13 cellular contexts compared by ENCODE assay signal in genomic region chr1:38028671-38029070, GRCh38. TPM values are rescaled to one million over a fixed set of nuclear protein-coding genes. Genes with fewer than 3 reads are reported as not detected.
DNase-seq lines count a peak whose midpoint lies in the region; ATAC-seq and TF ChIP-seq lines count a peak whose summit lies in the region.
"Had no signal": no experiment of that assay in that cellular context is flagged by ENCODE, and none has a peak within 500 bp of the region (broad histone marks: within the 10 kb centered on the region; RNA-seq: fewer than 3 reads in every experiment).

No MANE protein-coding gene starts in this region.

- H3K27me3 Mint-ChIP-seq in activated CD8-positive, alpha-beta T cell treated with anti-CD3 and anti-CD28 coated beads for 36 hours, result no peaks in the 10 kb centered on the region
- peaks cover 2% of the 10 kb centered on the region for H3K27me3 Mint-ChIP-seq in mesothelial cell of epicardium (ENCODE audit: low read depth)

- H3K4me1 ChIP-seq in HEK293 (ENCODE audit: control insufficient read depth, insufficient read depth, low read length) (peaks cover 19% of the 10 kb centered on the region), mesodermal cell (ENCODE audit: control insufficient read depth, insufficient read depth, low read length, poor library complexity, severe bottlenecking) (peaks cover 39% of the 10 kb centered on the region), tibial artery (peaks cover 0 to 27% (median 19%) of the 10 kb centered on the region in 4 donors)

- peaks cover 0 to 8% of the 10 kb centered on the region in 2 donors for H3K27me3 ChIP-seq in tibial artery
- H3K27me3 ChIP-seq: Peyer's patch had no signal

- no peak for ATAC-seq in activated CD8-positive, alpha-beta T cell treated with anti-CD3 and anti-CD28 coated beads for 36 hours
- ATAC-seq in HG03175 (IDR thresholded peaks at IDR 0.05; ENCODE audit: unreplicated experiment), result no peak

- H3K36me3 ChIP-seq in HEK293 (ENCODE audit: control insufficient read depth in 2 of 2, insufficient read depth in 1 of 2, low read length in 2 of 2) (peaks cover 9 to 40% of the 10 kb centered on the region in 2 experiments; a peak in 2 of 3 replicates), mesodermal cell (ENCODE audit: control insufficient read depth, insufficient read depth, low read length) (peaks cover 31% of the 10 kb centered on the region), tibial artery (peaks cover 21 to 35% (median 29%) of the 10 kb centered on the region in 3 donors)

- POLR2A ChIA-PET in HEK293 (lab: Yijun Ruan, JAX), result interaction anchor here (0.8 to 1.8 kb wide), 3 partner anchors 9 to 18 kb away, joined by 3 to 6 read pairs (median 4); partner anchors contain the start of gene POU3F1
- POLR2A ChIA-PET in activated CD8-positive, alpha-beta T cell treated with anti-CD3 and anti-CD28 coated beads for 36 hours (lab: Charles Lee), result interaction anchor here (0.7 to 7.7 kb wide), 9 partner anchors 11 to 531 kb away, joined by 3 to 69 read pairs (median 8); partner anchors contain the start of genes POU3F1, SF3A3 and UTP11

- no peak overlapping the region for H3K27ac ChIP-seq in HEK293 (ENCODE audit: extremely low read depth, low read depth, low read length)
- H3K27ac ChIP-seq in mesodermal cell (ENCODE audit: low read depth, low read length, severe bottlenecking), result peak overlapping the region; percentile 73
- no peak overlapping the region for H3K27ac ChIP-seq in tibial artery
- H3K27ac ChIP-seq: Peyer's patch had no signal

- DNase-seq in GM12865 (ENCODE audit: low read depth) (peak; percentile 31), tibial artery (no peak), mesothelial cell of epicardium (ENCODE audit: low spot score in 2 of 2, unreplicated experiment in 2 of 2) (no peak)
- peak; percentile 49 for DNase-seq in activated CD8-positive, alpha-beta T cell treated with anti-CD3 and anti-CD28 coated beads for 36 hours
- no peak for DNase-seq in stimulated activated CD4-positive, alpha-beta T cell treated with anti-CD3 and anti-CD28 coated beads, Interleukin-4, amount 100 ng/mL, for 1 hour
- DNase-seq: GF-D8, midbrain, Peyer's patch had no signal

- H3K9me3 Mint-ChIP-seq in activated CD8-positive, alpha-beta T cell treated with anti-CD3 and anti-CD28 coated beads for 36 hours, result no peaks in the 10 kb centered on the region
- H3K9me3 Mint-ChIP-seq in mesothelial cell of epicardium, result no peaks in the 10 kb centered on the region

- peaks cover 15% of the 10 kb centered on the region for H3K36me3 Mint-ChIP-seq in activated CD8-positive, alpha-beta T cell treated with anti-CD3 and anti-CD28 coated beads for 36 hours (ENCODE audit: low read depth)
- peaks cover 15% of the 10 kb centered on the region for H3K36me3 Mint-ChIP-seq in mesothelial cell of epicardium

- peaks cover 56% of the 10 kb centered on the region for H3K4me1 Mint-ChIP-seq in activated CD8-positive, alpha-beta T cell treated with anti-CD3 and anti-CD28 coated beads for 36 hours (ENCODE audit: low read depth)
- peaks cover 45% of the 10 kb centered on the region for H3K4me1 Mint-ChIP-seq in mesothelial cell of epicardium

- CTCF ChIA-PET in HEK293 (lab: Yijun Ruan, JAX), result interaction anchor here (0.6 to 5.6 kb wide), 8 partner anchors 9 to 807 kb away, joined by 3 to 27 read pairs (median 4); no protein-coding TSS in a partner anchor
- CTCF ChIA-PET in activated CD8-positive, alpha-beta T cell treated with anti-CD3 and anti-CD28 coated beads for 36 hours (lab: Charles Lee), result interaction anchor here (0.7 to 7.3 kb wide), 5 partner anchors 10 to 42 kb away, joined by 3 to 105 read pairs (median 3); no protein-coding TSS in a partner anchor

- H3K9me3 ChIP-seq in HEK293 (ENCODE audit: control insufficient read depth, insufficient read depth, low read depth, low read length) (no peaks in the 10 kb centered on the region), mesodermal cell (ENCODE audit: control insufficient read depth, low read length) (no peaks in the 10 kb centered on the region), tibial artery (no peaks in the 10 kb centered on the region)
- H3K9me3 ChIP-seq: Peyer's patch had no signal

- H3K4me3 Mint-ChIP-seq in activated CD8-positive, alpha-beta T cell treated with anti-CD3 and anti-CD28 coated beads for 36 hours, result peak overlapping the region; percentile 8
- no peak overlapping the region for H3K4me3 Mint-ChIP-seq in mesothelial cell of epicardium

- H3K27ac Mint-ChIP-seq in activated CD8-positive, alpha-beta T cell treated with anti-CD3 and anti-CD28 coated beads for 36 hours, result peak overlapping the region; percentile 89
- no peak overlapping the region for H3K27ac Mint-ChIP-seq in mesothelial cell of epicardium

- no peak overlapping the region for H3K4me3 ChIP-seq in GM12865 (ENCODE audit: low read depth, low read length)
- no peak overlapping the region for H3K4me3 ChIP-seq in HEK293 (ENCODE audit: low read depth, low read length)
- H3K4me3 ChIP-seq in mesodermal cell (ENCODE audit: extremely low read depth, insufficient read depth, low read length, poor library complexity, severe bottlenecking), result no peak overlapping the region
- H3K4me3 ChIP-seq in tibial artery, result no peak overlapping the region
- H3K4me3 ChIP-seq: Peyer's patch had no signal

- WGBS in mesodermal cell (ENCODE audit: insufficient coverage in 2 of 2), 2 experiments, result 73 to 100% methylated on average over 1 to 2 of the region's 2 CpGs

- intact Hi-C loops in activated CD8-positive, alpha-beta T cell treated with anti-CD3 and anti-CD28 coated beads for 36 hours (cut with micrococcal nuclease), result no loop called here
- intact Hi-C loops in tibial artery (cut with DNase I; ENCODE audit: low total_unique reads), result no loop called here

- TF ChIP-seq CTCF in GM12865 (IDR thresholded peaks at IDR 0.05; ENCODE audit: insufficient read depth, low read depth, low read length, missing control alignments) (no peak), HEK293 (tag by site-specific recombination; IDR thresholded peaks at IDR 0.05) (no peak), tibial artery (IDR thresholded peaks at IDR 0.05) (no peak), mesothelial cell of epicardium (IDR thresholded peaks at IDR 0.05; ENCODE audit: unreplicated experiment) (no peak)
- TF ChIP-seq CTCF in activated CD8-positive, alpha-beta T cell treated with anti-CD3 and anti-CD28 coated beads for 36 hours (IDR thresholded peaks at IDR 0.05), result no peak

TF ChIP-seq in HEK293, 187 proteins besides CTCF, POLR2A, EP300 and RAD21 (continues in another document):
- TF ChIP-seq ZNF114 (tag by site-specific recombination; IDR thresholded peaks at IDR 0.05) (no peak), PATZ1 (tag by site-specific recombination; IDR thresholded peaks at IDR 0.05) (peak; percentile 67), EGR2 (tag by site-specific recombination; IDR thresholded peaks at IDR 0.05; ENCODE audit: low read depth) (peak; percentile 91)
- TF ChIP-seq, protein P1, sequence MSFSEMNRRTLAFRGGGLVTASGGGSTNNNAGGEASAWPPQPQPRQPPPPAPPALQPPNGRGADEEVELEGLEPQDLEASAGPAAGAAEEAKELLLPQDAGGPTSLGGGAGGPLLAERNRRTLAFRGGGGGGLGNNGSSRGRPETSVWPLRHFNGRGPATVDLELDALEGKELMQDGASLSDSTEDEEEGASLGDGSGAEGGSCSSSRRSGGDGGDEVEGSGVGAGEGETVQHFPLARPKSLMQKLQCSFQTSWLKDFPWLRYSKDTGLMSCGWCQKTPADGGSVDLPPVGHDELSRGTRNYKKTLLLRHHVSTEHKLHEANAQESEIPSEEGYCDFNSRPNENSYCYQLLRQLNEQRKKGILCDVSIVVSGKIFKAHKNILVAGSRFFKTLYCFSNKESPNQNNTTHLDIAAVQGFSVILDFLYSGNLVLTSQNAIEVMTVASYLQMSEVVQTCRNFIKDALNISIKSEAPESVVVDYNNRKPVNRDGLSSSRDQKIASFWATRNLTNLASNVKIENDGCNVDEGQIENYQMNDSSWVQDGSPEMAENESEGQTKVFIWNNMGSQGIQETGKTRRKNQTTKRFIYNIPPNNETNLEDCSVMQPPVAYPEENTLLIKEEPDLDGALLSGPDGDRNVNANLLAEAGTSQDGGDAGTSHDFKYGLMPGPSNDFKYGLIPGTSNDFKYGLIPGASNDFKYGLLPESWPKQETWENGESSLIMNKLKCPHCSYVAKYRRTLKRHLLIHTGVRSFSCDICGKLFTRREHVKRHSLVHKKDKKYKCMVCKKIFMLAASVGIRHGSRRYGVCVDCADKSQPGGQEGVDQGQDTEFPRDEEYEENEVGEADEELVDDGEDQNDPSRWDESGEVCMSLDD (tag by site-specific recombination; IDR thresholded peaks at IDR 0.05), result peak; percentile 49; the same call in 1 of the 2 replicates

RNA-seq across cellular contexts. Expression of gene UTP11, which starts 16.1 kb away (rescaled TPM):
- total RNA-seq in activated CD8-positive, alpha-beta T cell treated with anti-CD3 and anti-CD28 coated beads for 36 hours, result 10 to 100 TPM; 58.1 to 60.6 TPM
- polyA plus RNA-seq in mesodermal cell (2013, experiment 1 of 2), result 63.0 TPM
- 61.6 TPM for polyA plus RNA-seq in mesodermal cell (2013, experiment 2 of 2)
- total RNA-seq in mesothelial cell of epicardium, result 32.3 to 37.2 TPM (median 36.5 TPM) in 3 replicates

RNA-seq across cellular contexts. Expression of gene POU3F1, which starts 17.9 kb away (rescaled TPM):
- under 1 TPM in 1 of 2 experiments, not detected in 1; 0.16 TPM for total RNA-seq in activated CD8-positive, alpha-beta T cell treated with anti-CD3 and anti-CD28 coated beads for 36 hours
- polyA plus RNA-seq in mesodermal cell (2013, experiment 1 of 2), result 0.96 TPM
- polyA plus RNA-seq in mesodermal cell (2013, experiment 2 of 2), result 0.71 TPM
- total RNA-seq in mesothelial cell of epicardium, result 0.16 to 0.45 TPM (median 0.29 TPM) in 3 replicates
- total RNA-seq: endothelial cell of umbilical vein, H4, Peyer's patch had no signal
- polyA plus RNA-seq: endothelial cell of umbilical vein had no signal

RNA-seq across cellular contexts. Expression of gene FHL3, which starts 23.4 kb away (rescaled TPM):
- total RNA-seq in activated CD8-positive, alpha-beta T cell treated with anti-CD3 and anti-CD28 coated beads for 36 hours, result 10 to 100 TPM; 26.6 to 26.7 TPM
- 73.2 TPM for polyA plus RNA-seq in mesodermal cell (2013, experiment 1 of 2)
- polyA plus RNA-seq in mesodermal cell (2013, experiment 2 of 2), result 62.8 TPM
- 46.1 to 50.6 TPM (median 46.2 TPM) in 3 replicates for total RNA-seq in mesothelial cell of epicardium

RNA-seq across cellular contexts. Expression of gene SF3A3, which starts 38.8 kb away (rescaled TPM):
- 10 to 100 TPM; 94.9 to 96.7 TPM for total RNA-seq in activated CD8-positive, alpha-beta T cell treated with anti-CD3 and anti-CD28 coated beads for 36 hours
- 72.0 TPM for polyA plus RNA-seq in mesodermal cell (2013, experiment 1 of 2)
- 66.0 TPM for polyA plus RNA-seq in mesodermal cell (2013, experiment 2 of 2)
- 69.8 to 82.2 TPM (median 80.7 TPM) in 3 replicates for total RNA-seq in mesothelial cell of epicardium

Comparison
In these comparisons a context has a peak if more than half of its experiments do, and no peak if none do; other contexts are left out.
1. DNase-seq: peak in GM12865 (single experiment) and activated CD8-positive, alpha-beta T cell treated with anti-CD3 and anti-CD28 coated beads for 36 hours (single experiment); none in tibial artery (0 of 2), stimulated activated CD4-positive, alpha-beta T cell treated with anti-CD3 and anti-CD28 coated beads, Interleukin-4, amount 100 ng/mL, for 1 hour (single experiment) and mesothelial cell of epicardium (0 of 2).